Comparison of ENCODE assay signal across 8 cellular contexts in genomic region chr1:91804546-91805023, GRCh38.
DNase-seq lines count a peak whose midpoint lies in the region; ATAC-seq and TF ChIP-seq lines count a peak whose summit lies in the region.

No MANE protein-coding gene starts in this region.

- peaks cover 3% of the 10 kb centered on the region for H3K36me3 Mint-ChIP-seq in neural crest cell (ENCODE audit: low read depth)
- peaks cover 5% of the 10 kb centered on the region for H3K36me3 Mint-ChIP-seq in type B pancreatic cell

- peak overlapping the region; percentile 81 for H3K27ac ChIP-seq in PC-3 (ENCODE audit: low read length)
- no peak overlapping the region for H3K27ac ChIP-seq in substantia nigra (ENCODE audit: low read depth, low read length, poor library complexity, severe bottlenecking)

- H3K9me2 ChIP-seq in PC-3 (replicated peaks; ENCODE audit: low read length) = no peaks in the 10 kb centered on the region

- peak overlapping the region; percentile 40 for H3K9ac ChIP-seq in PC-3 (ENCODE audit: low read length)

- peak; percentile 17 for ATAC-seq in GM19351 (IDR thresholded peaks at IDR 0.05; ENCODE audit: unreplicated experiment)
- ATAC-seq in PC-3 = peak; percentile 85
- no peak for ATAC-seq in GM21737 (IDR thresholded peaks at IDR 0.05; ENCODE audit: unreplicated experiment)
- ATAC-seq in HG02938 (IDR thresholded peaks at IDR 0.05; ENCODE audit: unreplicated experiment) = no peak

- no peaks in the 10 kb centered on the region for H3K27me3 Mint-ChIP-seq in neural crest cell (ENCODE audit: low read depth)
- H3K27me3 Mint-ChIP-seq in type B pancreatic cell = no peaks in the 10 kb centered on the region

- H3K9me3 Mint-ChIP-seq in neural crest cell (no peaks in the 10 kb centered on the region), type B pancreatic cell (no peaks in the 10 kb centered on the region)

- no peaks in the 10 kb centered on the region for H4K20me1 ChIP-seq in PC-3 (ENCODE audit: low read length)

- no peaks in the 10 kb centered on the region for H3K79me2 ChIP-seq in PC-3 (ENCODE audit: low read length)

- no peaks in the 10 kb centered on the region for H3K36me3 ChIP-seq in PC-3 (ENCODE audit: low read depth, low read length)

- intact Hi-C loops in PC-3 (cut with micrococcal nuclease) = no loop called here

- no peak for TF ChIP-seq CTCF in PC-3 (conservative IDR thresholded peaks at IDR 0.05; ENCODE audit: low read depth, low read length)
- no peak for TF ChIP-seq CTCF in neural crest cell (conservative IDR thresholded peaks at IDR 0.05)
- no peak for TF ChIP-seq CTCF in type B pancreatic cell (conservative IDR thresholded peaks at IDR 0.05)

- H2AFZ ChIP-seq in PC-3 (ENCODE audit: low read length) = no peak overlapping the region

- H3K27ac Mint-ChIP-seq in neural crest cell (ENCODE audit: unreplicated experiment) (peak overlapping the region; percentile 93), type B pancreatic cell (peak overlapping the region; percentile 10)

- no peaks in the 10 kb centered on the region for H3K27me3 ChIP-seq in PC-3 (ENCODE audit: low read length)

- peak overlapping the region; percentile 65 for H3K4me2 ChIP-seq in PC-3 (ENCODE audit: low read length)

- H3K4me1 Mint-ChIP-seq in neural crest cell (peaks cover 18% of the 10 kb centered on the region), type B pancreatic cell (ENCODE audit: unreplicated experiment) (peaks cover 50% of the 10 kb centered on the region)

- H3K4me1 ChIP-seq in PC-3 (ENCODE audit: insufficient read depth, low read length) = peaks cover 27% of the 10 kb centered on the region

- no peaks in the 10 kb centered on the region for H3F3A ChIP-seq in PC-3 (ENCODE audit: low read length, unreplicated experiment)

- DNase-seq in PC-3 = peak; percentile 92
- peak in 3 of 4 experiments; percentile 16 to 63 (median 58) for DNase-seq in activated naive CD4-positive, alpha-beta T cell (lab: John Stamatoyannopoulos, UW)
- DNase-seq in neural crest cell (ENCODE audit: low read depth, low spot score) = no peak
- DNase-seq in type B pancreatic cell (ENCODE audit: extremely low spot score, unreplicated experiment) = no peak
- DNase-seq in substantia nigra (lab: John Stamatoyannopoulos, UW) = no peak

- H3K4me3 Mint-ChIP-seq in neural crest cell (no peak overlapping the region), type B pancreatic cell (no peak overlapping the region)

- H3K9me3 ChIP-seq in PC-3 (ENCODE audit: low read length) = no peaks in the 10 kb centered on the region

- no TSS peak for BruUV-seq in PC-3 (replicated peaks; lab: Mats Ljungman, UMichigan)

- no peak overlapping the region for H3K4me3 ChIP-seq in PC-3 (ENCODE audit: low read length)

- CTCF ChIA-PET in PC-3 (lab: Charles Lee) = interaction anchor here (0.6 kb wide), 1 partner anchor 293 kb away, joined by 3 read pairs; no protein-coding TSS in a partner anchor

- POLR2A ChIA-PET in PC-3 (lab: Charles Lee; ENCODE audit: unreplicated experiment) = no interaction called here

Comparison
In these comparisons a context has a peak if more than half of its experiments do, and no peak if none do; other contexts are left out.
1. ATAC-seq: peak in GM19351 (single experiment) and PC-3 (single experiment); none in GM21737 (single experiment) and HG02938 (single experiment).
2. DNase-seq: peak in PC-3 (single experiment) and activated naive CD4-positive, alpha-beta T cell (3 of 4); none in neural crest cell (single experiment), type B pancreatic cell (single experiment) and substantia nigra (0 of 49).